ENCODE assay signal across 8 cellular contexts in genomic region chr17:20009052-20009301, GRCh38. TPM values are rescaled to one million over a fixed set of nuclear protein-coding genes. Genes with fewer than 3 reads are reported as not detected.
A peak's percentile ranks its signal among the peaks of the same experiment; 100 is the strongest.
DNase-seq lines count a peak whose midpoint lies in the region; ATAC-seq and TF ChIP-seq lines count a peak whose summit lies in the region.

No MANE protein-coding gene starts in this region.

- no peak for DNase-seq in CD4-positive, alpha-beta T cell
- DNase-seq in breast epithelium (ENCODE audit: low spot score in 2 of 2) = no peak
- DNase-seq in mesendoderm = no peak
- DNase-seq in vagina (ENCODE audit: extremely low spot score in 2 of 2) = peak in 1 of 2 donors; percentile 83
- no peak for DNase-seq in hepatic stellate cell (ENCODE audit: low spot score)
- DNase-seq in T1000 (lab: John Stamatoyannopoulos, UW) = no peak

- no peak overlapping the region for H3K27ac Mint-ChIP-seq in CD4-positive, alpha-beta T cell

- CTCF ChIA-PET in CD4-positive, alpha-beta T cell (lab: Charles Lee) = interaction anchor here (0.5 to 2.1 kb wide), 11 partner anchors 12 to 152 kb away, joined by 3 to 19 read pairs (median 5); partner anchors contain the start of gene AKAP10

- no peak overlapping the region for H3K4ac ChIP-seq in mesendoderm (ENCODE audit: low read depth, low read length)

- no peak overlapping the region for H2BK15ac ChIP-seq in mesendoderm (replicated peaks; ENCODE audit: low read depth)

- H3K4me1 ChIP-seq in breast epithelium (no peaks in the 10 kb centered on the region), mesendoderm (ENCODE audit: control insufficient read depth, low read depth, low read length) (no peaks in the 10 kb centered on the region), vagina (peaks cover 11% of the 10 kb centered on the region)

- no CpG with 5 or more reads among the region's 18 CpGs for WGBS in mesendoderm (ENCODE audit: extremely low coverage, insufficient coverage, low lambda C conversion rate)

- no peak for ATAC-seq in CD4-positive, alpha-beta T cell (ENCODE audit: poor library complexity)
- ATAC-seq in HG03460 (IDR thresholded peaks at IDR 0.05; ENCODE audit: unreplicated experiment) (peak; percentile 12), HG02571 (IDR thresholded peaks at IDR 0.05; ENCODE audit: unreplicated experiment) (no peak)

- H3K79me2 ChIP-seq in mesendoderm (ENCODE audit: control insufficient read depth, insufficient read depth, low read length) = no peaks in the 10 kb centered on the region

- peak overlapping the region; percentile 100 for H3K4me2 ChIP-seq in mesendoderm (ENCODE audit: low read length)

- H3K9me3 ChIP-seq in CD4-positive, alpha-beta T cell (ENCODE audit: control insufficient read depth, low read length) = no peaks in the 10 kb centered on the region
- no peaks in the 10 kb centered on the region for H3K9me3 ChIP-seq in breast epithelium
- no peaks in the 10 kb centered on the region for H3K9me3 ChIP-seq in vagina

- no peak overlapping the region for H3K23ac ChIP-seq in mesendoderm (ENCODE audit: low read length)

- H3K27ac ChIP-seq in CD4-positive, alpha-beta T cell (ENCODE audit: low read depth, low read length) = no peak overlapping the region
- H3K27ac ChIP-seq in breast epithelium = peak overlapping the region; percentile 60 to 85
- H3K27ac ChIP-seq in mesendoderm (ENCODE audit: low read depth, low read length) = no peak overlapping the region
- peak overlapping the region; percentile 74 for H3K27ac ChIP-seq in vagina

- no peak overlapping the region for H2AK5ac ChIP-seq in mesendoderm (ENCODE audit: low read length)

- no peaks in the 10 kb centered on the region for H3K79me1 ChIP-seq in mesendoderm (ENCODE audit: low read length)

- peak overlapping the region; percentile 79 for H3K56ac ChIP-seq in mesendoderm (ENCODE audit: low read length)

- no peak overlapping the region for H2BK120ac ChIP-seq in mesendoderm (ENCODE audit: low read depth, low read length)

- H4K5ac ChIP-seq in mesendoderm (ENCODE audit: low read length) = no peak overlapping the region

- H3K9me3 Mint-ChIP-seq in CD4-positive, alpha-beta T cell = no peaks in the 10 kb centered on the region

- no peak overlapping the region for H4K8ac ChIP-seq in mesendoderm (ENCODE audit: low read depth, low read length)

- POLR2A ChIA-PET in CD4-positive, alpha-beta T cell (lab: Charles Lee) = interaction anchor here (0.6 to 1.5 kb wide), 4 partner anchors 17 to 238 kb away, joined by 3 to 4 read pairs (median 3); no protein-coding TSS in a partner anchor

- no peak for TF ChIP-seq CTCF in CD4-positive, alpha-beta T cell (IDR thresholded peaks at IDR 0.05)
- TF ChIP-seq CTCF in breast epithelium (IDR thresholded peaks at IDR 0.05) (peak in 2 of 3 donors; percentile 56 to 95), vagina (IDR thresholded peaks at IDR 0.05) (no peak)

- H3K36me3 Mint-ChIP-seq in CD4-positive, alpha-beta T cell (ENCODE audit: low read depth) = no peaks in the 10 kb centered on the region

- H3K4me3 Mint-ChIP-seq in CD4-positive, alpha-beta T cell = peak overlapping the region; percentile 93

- peaks cover 66% of the 10 kb centered on the region for H3K27me3 Mint-ChIP-seq in CD4-positive, alpha-beta T cell

- H3K36me3 ChIP-seq in breast epithelium (no peaks in the 10 kb centered on the region), mesendoderm (ENCODE audit: control insufficient read depth, insufficient read depth, low read length) (no peaks in the 10 kb centered on the region), vagina (no peaks in the 10 kb centered on the region)

- H3K4me3 ChIP-seq in breast epithelium = peak overlapping the region; percentile 65 to 96 (median 74)
- H3K4me3 ChIP-seq in mesendoderm (ENCODE audit: low read length) = peak overlapping the region; percentile 72
- peak overlapping the region; percentile 72 to 83 for H3K4me3 ChIP-seq in vagina

- no peak overlapping the region for H3K18ac ChIP-seq in mesendoderm (ENCODE audit: low read length)

- H3K27me3 ChIP-seq in CD4-positive, alpha-beta T cell (ENCODE audit: control insufficient read depth, insufficient read depth, low read length) = peaks cover 44% of the 10 kb centered on the region
- H3K27me3 ChIP-seq in breast epithelium (no peaks in the 10 kb centered on the region), mesendoderm (ENCODE audit: insufficient read depth, low read length, poor library complexity) (peaks cover 6% of the 10 kb centered on the region), vagina (no peaks in the 10 kb centered on the region)

- peaks cover 20% of the 10 kb centered on the region for H3K4me1 Mint-ChIP-seq in CD4-positive, alpha-beta T cell (ENCODE audit: low read depth)

- no peak for TF ChIP-seq POLR2A in breast epithelium (IDR thresholded peaks at IDR 0.05)
- no peak for TF ChIP-seq POLR2A in vagina (IDR thresholded peaks at IDR 0.05)

- H3K9ac ChIP-seq in mesendoderm (ENCODE audit: low read length) = peak overlapping the region; percentile 61

- intact Hi-C loops in CD4-positive, alpha-beta T cell (cut with DNase I, micrococcal nuclease) = loop anchor here in 1 of 2 experiments (2.0 kb wide), 1 partner anchor 30 kb away; no protein-coding TSS in a partner anchor
- intact Hi-C loops in breast epithelium (cut with DNase I; ENCODE audit: low total_unique reads) (no loop called here), vagina (cut with DNase I) (no loop called here)

- H2BK5ac ChIP-seq in mesendoderm (ENCODE audit: low read length) = no peak overlapping the region

RNA-seq across cellular contexts. Expression of gene SPECC1, which starts 0.2 kb away (rescaled TPM):
- total RNA-seq in CD4-positive, alpha-beta T cell = 1 to 10 TPM; 4.3 to 4.4 TPM
- total RNA-seq in breast epithelium = 10 to 100 TPM; 36.4 to 59.0 (median 51.8) TPM
- polyA plus RNA-seq in mesendoderm (2013, experiment 1 of 2) = 29.0 TPM
- polyA plus RNA-seq in mesendoderm (2013, experiment 2 of 2) = 30.3 TPM
- total RNA-seq in vagina = 25.3 TPM

RNA-seq across cellular contexts. Expression of gene AKAP10, which starts 31.3 kb away (rescaled TPM):
- 10 to 100 TPM; 29.2 to 36.0 TPM for total RNA-seq in CD4-positive, alpha-beta T cell
- total RNA-seq in breast epithelium (10 to 100 TPM; 27.7 to 49.5 (median 34.1) TPM), vagina (23.3 TPM)
- polyA plus RNA-seq in mesendoderm (2013, experiment 1 of 2) = 8.7 TPM
- polyA plus RNA-seq in mesendoderm (2013, experiment 2 of 2) = 8.4 TPM

Comparison
In these comparisons a context has a peak if more than half of its experiments do, and no peak if none do; other contexts are left out.
1. H3K27ac ChIP-seq: peak in breast epithelium (2 of 2) and vagina (single experiment); none in CD4-positive, alpha-beta T cell (single experiment) and mesendoderm (single experiment).
2. CTCF ChIP-seq: peak in breast epithelium (2 of 3); none in CD4-positive, alpha-beta T cell (single experiment) and vagina (0 of 3).
3. Peak in every context shown above with its lines, with median percentiles within 50 percentile points of each other: H3K4me3 ChIP-seq.